Comparison of ENCODE assay signal across 17 cellular contexts in genomic region chr6:13796781-13797180, GRCh38. TPM values are rescaled to one million over a fixed set of nuclear protein-coding genes. Genes with fewer than 3 reads are reported as not detected.
DNase-seq lines count a peak whose midpoint lies in the region; ATAC-seq and TF ChIP-seq lines count a peak whose summit lies in the region.
"Had no signal": no experiment of that assay in that cellular context is flagged by ENCODE, and none has a peak within 500 bp of the region (broad histone marks: within the 10 kb centered on the region; RNA-seq: fewer than 3 reads in every experiment).

No MANE protein-coding gene starts in this region.

- intact Hi-C loops in left colon (cut with DNase I, micrococcal nuclease) = loop anchor here in 1 of 2 donors (10.0 kb wide), 2 partner anchors 78 to 268 kb away; no protein-coding TSS in a partner anchor

- H2AFZ ChIP-seq in smooth muscle cell (ENCODE audit: low read depth) = no peak overlapping the region

- H3K27me3 ChIP-seq in smooth muscle cell (ENCODE audit: low read depth) = no peaks in the 10 kb centered on the region
- H3K27me3 ChIP-seq: BE2C had no signal

- ATAC-seq in left colon (peak; percentile 67), GM21825 (IDR thresholded peaks at IDR 0.05; ENCODE audit: unreplicated experiment) (no peak)
- ATAC-seq: Right ventricle myocardium inferior had no signal

- H4K20me1 ChIP-seq in smooth muscle cell (ENCODE audit: low read depth) = no peaks in the 10 kb centered on the region

- H3K36me3 ChIP-seq in smooth muscle cell (ENCODE audit: low read depth) = peaks cover 21% of the 10 kb centered on the region

- 67% methylated on average over 1 of the region's 1 CpG for WGBS in smooth muscle cell (ENCODE audit: low lambda C conversion rate)

- H3K4me1 ChIP-seq in smooth muscle cell (ENCODE audit: low read depth) = no peaks in the 10 kb centered on the region
- H3K4me1 ChIP-seq: BE2C had no signal

- peak overlapping the region; percentile 29 for H3K9ac ChIP-seq in smooth muscle cell (ENCODE audit: low read depth)

- no peaks in the 10 kb centered on the region for H3F3A ChIP-seq in smooth muscle cell (ENCODE audit: low read depth)

- no peaks in the 10 kb centered on the region for H3K9me3 ChIP-seq in smooth muscle cell (replicated peaks; ENCODE audit: low read depth)
- H3K9me3 ChIP-seq: BE2C had no signal

- no peak overlapping the region for H3K4me2 ChIP-seq in smooth muscle cell

- TF ChIP-seq CTCF in VCaP (conservative IDR thresholded peaks at IDR 0.05) (no peak), smooth muscle cell (IDR thresholded peaks at IDR 0.05; ENCODE audit: borderline replicate concordance, insufficient read depth, poor library complexity, severe bottlenecking) (no peak)

- DNase-seq in NCI-H526 (lab: John Stamatoyannopoulos, UW) = peak; percentile 4 to 14
- no peak for DNase-seq in left colon
- DNase-seq in smooth muscle cell (lab: John Stamatoyannopoulos, UW; ENCODE audit: unreplicated experiment) = no peak
- no peak for DNase-seq in NCI-H524 treated with DMSO at 0.1 percent for 48 hours (lab: John Stamatoyannopoulos, UW)
- DNase-seq in LoVo (ENCODE audit: low spot score) = no peak
- DNase-seq: BE2C; CD4-positive, alpha-beta memory T cell; DMS79 treated with DMSO at 0.1 percent for 48 hours; GDM1; KBM-7; NCI-H1417; NCI-H2029; NCI-H510A; NK-92 treated with Interleukin-12 subunit alpha and Interleukin-12 subunit beta, amount 100 ng/mL, for 24 hours had no signal

- H3K4me3 ChIP-seq in smooth muscle cell = no peak overlapping the region

- H3K79me2 ChIP-seq in smooth muscle cell (ENCODE audit: low read depth) = no peaks in the 10 kb centered on the region

- peak overlapping the region; percentile 64 for H3K27ac ChIP-seq in VCaP
- H3K27ac ChIP-seq in smooth muscle cell (ENCODE audit: low read depth) = peak overlapping the region; percentile 81

RNA-seq across cellular contexts. Expression of gene MCUR1, which starts 17.6 kb away (rescaled TPM):
- total RNA-seq in left colon (10 to 100 TPM; 41.3 to 47.9 TPM), smooth muscle cell (11.3 and 12.9 TPM in 2 replicates)
- 23.4 and 25.5 TPM in 2 replicates for polyA plus RNA-seq in smooth muscle cell

Comparison
In these comparisons a context has a peak if more than half of its experiments do, and no peak if none do; other contexts are left out.
1. DNase-seq: peak in NCI-H526 (2 of 2); none in left colon (0 of 2), smooth muscle cell (single experiment), NCI-H524 treated with DMSO at 0.1 percent for 48 hours (single experiment) and LoVo (single experiment).